In the genomic region with DNA sequence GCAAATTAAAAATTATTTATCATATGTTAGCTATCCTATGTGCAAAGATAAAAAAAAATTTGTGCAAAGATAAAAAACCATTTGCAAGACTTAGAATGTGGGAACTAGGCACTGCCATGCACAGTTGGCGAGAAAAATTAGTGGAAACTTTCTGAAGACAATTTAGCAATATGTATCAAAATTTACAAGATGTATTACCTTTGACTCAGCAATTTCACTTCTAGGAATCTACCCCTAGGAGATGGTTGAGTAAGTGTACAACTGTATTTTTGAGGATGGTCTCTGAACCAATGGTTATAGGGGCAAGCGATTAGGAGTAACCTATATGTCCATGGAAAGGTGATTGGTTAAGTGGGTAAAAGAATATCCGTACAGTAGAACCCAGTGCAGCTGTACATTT, we compare ENCODE assay signal across 22 cellular contexts.
"Had no signal": no experiment of that assay in that cellular context is flagged by ENCODE, and none has a peak within 500 bp of the region (broad histone marks: within the 10 kb centered on the region; RNA-seq: fewer than 3 reads in every experiment).

No MANE protein-coding gene starts in this region.

- H3K9me3 ChIP-seq: esophagus squamous epithelium, lower lobe of right lung, neutrophil, prostate gland, right atrium auricular region, suprapubic skin, transverse colon, upper lobe of right lung, uterus had no signal

- DNase-seq: effector memory CD4-positive, alpha-beta T cell; erythroblast; esophagus squamous epithelium; left ventricle myocardium superior; lower lobe of right lung; naive thymus-derived CD8-positive, alpha-beta T cell; stimulated activated CD4-positive, alpha-beta T cell treated with anti-CD3 and anti-CD28 coated beads, Interleukin-12 subunit alpha, Interleukin-12 subunit beta, amount 100 ng/mL, for 4 hours; stimulated activated CD4-positive, alpha-beta T cell treated with anti-CD3 and anti-CD28 coated beads, Interleukin-1b, Interleukin-23, amount 100 ng/mL, for 48 hours; stimulated activated CD4-positive, alpha-beta T cell treated with anti-CD3 and anti-CD28 coated beads, Interleukin-4, amount 100 ng/mL, for 1 hour; stimulated activated CD8-positive, alpha-beta memory T cell treated with anti-CD3 and anti-CD28 coated beads, Interleukin-4, amount 100 ng/mL, for 48 hours; stimulated activated naive CD4-positive, alpha-beta T cell; stimulated activated naive CD8-positive, alpha-beta T cell treated with anti-CD3 and anti-CD28 coated beads, Interleukin-15, amount 100 ng/mL, for 72 hours; transverse colon; upper lobe of right lung; uterus had no signal

- H3K36me3 ChIP-seq: esophagus squamous epithelium, lower lobe of right lung, neutrophil, prostate gland, right atrium auricular region, suprapubic skin, transverse colon, upper lobe of right lung, uterus had no signal

- H3K9me3 Mint-ChIP-seq: stimulated activated naive CD8-positive, alpha-beta T cell treated with anti-CD3 and anti-CD28 coated beads, Interleukin-15, amount 100 ng/mL, for 72 hours had no signal

- H3K27ac Mint-ChIP-seq: naive thymus-derived CD8-positive, alpha-beta T cell; stimulated activated naive CD8-positive, alpha-beta T cell treated with anti-CD3 and anti-CD28 coated beads, Interleukin-15, amount 100 ng/mL, for 72 hours had no signal

- ATAC-seq: left ventricle myocardium superior; lower lobe of right lung; naive thymus-derived CD8-positive, alpha-beta T cell; sciatic nerve; stimulated activated naive CD8-positive, alpha-beta T cell treated with anti-CD3 and anti-CD28 coated beads, Interleukin-15, amount 100 ng/mL, for 72 hours; upper lobe of right lung had no signal

- H3K4me1 Mint-ChIP-seq: naive thymus-derived CD8-positive, alpha-beta T cell; stimulated activated naive CD8-positive, alpha-beta T cell treated with anti-CD3 and anti-CD28 coated beads, Interleukin-15, amount 100 ng/mL, for 72 hours had no signal

- H3K4me3 ChIP-seq: coronary artery, esophagus squamous epithelium, lower lobe of right lung, prostate gland, right atrium auricular region, smooth muscle cell, suprapubic skin, transverse colon, upper lobe of right lung, uterus had no signal

- H3K4me1 ChIP-seq: prostate gland, uterus had no signal

- H3K4me3 Mint-ChIP-seq: naive thymus-derived CD8-positive, alpha-beta T cell; stimulated activated naive CD8-positive, alpha-beta T cell treated with anti-CD3 and anti-CD28 coated beads, Interleukin-15, amount 100 ng/mL, for 72 hours had no signal

- H3K27ac ChIP-seq: coronary artery, esophagus squamous epithelium, lower lobe of right lung, neutrophil, prostate gland, right atrium auricular region, suprapubic skin, transverse colon, upper lobe of right lung, uterus had no signal

- H3K4me2 ChIP-seq: smooth muscle cell had no signal

- H3K27me3 ChIP-seq: esophagus squamous epithelium, right atrium auricular region, suprapubic skin, upper lobe of right lung, uterus had no signal
